8 cellular contexts compared by ENCODE assay signal in the genomic region with DNA sequence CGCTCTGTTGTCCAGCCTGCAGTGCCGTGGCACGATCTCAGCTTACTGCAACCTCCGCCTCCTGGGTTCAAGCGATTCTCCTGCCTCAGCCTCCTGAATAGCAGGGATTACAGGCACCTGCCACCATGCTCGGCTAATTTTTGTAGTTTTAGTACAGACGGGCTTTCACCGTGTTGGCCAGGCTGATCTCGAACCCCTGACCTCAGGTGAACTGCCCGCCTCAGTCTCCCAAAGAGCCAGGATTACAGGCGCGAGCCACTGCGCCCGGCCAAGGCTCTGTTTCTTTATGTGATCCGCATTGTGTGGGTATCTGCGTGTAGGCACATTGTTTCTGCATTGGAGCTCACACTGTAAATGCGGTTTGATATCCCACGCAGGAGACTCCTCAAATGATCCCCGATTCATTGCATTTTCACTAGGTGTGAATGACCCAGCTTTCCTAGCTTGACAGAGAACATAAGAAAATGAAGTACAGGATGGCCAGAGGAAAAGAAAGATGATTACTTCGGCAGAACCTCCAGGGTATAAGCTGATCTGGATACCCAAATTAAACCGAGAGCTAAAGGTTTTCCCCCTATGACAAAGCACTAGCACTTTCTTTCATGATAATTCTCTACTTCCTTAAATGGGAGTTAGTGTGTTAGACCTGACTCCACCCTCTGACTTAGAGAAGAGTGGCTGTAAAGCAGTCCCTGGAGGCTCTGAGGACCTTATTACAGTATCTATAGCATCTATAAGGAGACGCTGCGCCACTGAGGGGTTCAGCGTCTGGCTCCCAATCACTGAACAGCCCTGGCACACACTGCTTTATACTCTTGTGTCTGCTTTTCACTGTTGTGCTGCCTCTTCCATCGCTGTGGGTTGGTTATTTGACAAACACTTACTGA. TPM values are rescaled to one million over a fixed set of nuclear protein-coding genes. Genes with fewer than 3 reads are reported as not detected.
DNase-seq lines count a peak whose midpoint lies in the region; ATAC-seq and TF ChIP-seq lines count a peak whose summit lies in the region.

No MANE protein-coding gene starts in this region.

- H3K79me2 ChIP-seq in osteoblast (ENCODE audit: insufficient read depth, low read length), result peaks cover 85% of the 10 kb centered on the region

- intact Hi-C loops in aorta (cut with DNase I), result no loop called here

- peak overlapping the region; percentile 76 for H3K4me2 ChIP-seq in osteoblast (ENCODE audit: insufficient read depth, low read length)

- CTCF ChIA-PET in WTC11 (lab: Charles Lee), result interaction anchor here (0.9 to 4.2 kb wide), 7 partner anchors 18 to 236 kb away, joined by 3 to 18 read pairs (median 11); no protein-coding TSS in a partner anchor

- peaks cover 13% of the 10 kb centered on the region for H3K36me3 ChIP-seq in osteoblast (ENCODE audit: insufficient read depth, low read length)
- no peaks in the 10 kb centered on the region for H3K36me3 ChIP-seq in aorta (ENCODE audit: control insufficient read depth in 1 of 2, insufficient read depth in 2 of 2, low read length in 1 of 2)

- H3K36me3 Mint-ChIP-seq in WTC11, result peaks cover 9% of the 10 kb centered on the region; the same call in 1 of the 2 replicates

- peaks cover 4% of the 10 kb centered on the region for H3K9me3 Mint-ChIP-seq in WTC11

- no peak for TF ChIP-seq CTCF in choroid plexus epithelial cell (conservative IDR thresholded peaks at IDR 0.05; ENCODE audit: low read depth, low read length)
- TF ChIP-seq CTCF in osteoblast (IDR thresholded peaks at IDR 0.05; ENCODE audit: extremely low read depth, low read depth, low read length), result no peak
- TF ChIP-seq CTCF in WTC11 (IDR thresholded peaks at IDR 0.05), result no peak

- DNase-seq in activated CD4-positive, alpha-beta T cell treated with anti-CD3 and anti-CD28 coated beads for 48 hours, result peak; percentile 55
- no peak for DNase-seq in activated CD4-positive, alpha-beta T cell treated with anti-CD3 and anti-CD28 coated beads for 4 hours
- DNase-seq in NOMO-1 treated with dmso at 0.1 percent for 144 hours (lab: John Stamatoyannopoulos, UW; ENCODE audit: unreplicated experiment) (peak; percentile 72), choroid plexus epithelial cell (ENCODE audit: low read depth) (peak; percentile 44), osteoblast (ENCODE audit: insufficient read length, low spot score, missing footprints) (no peak), aorta (no peak), WTC11 (ENCODE audit: low spot score) (no peak)

- 89% methylated on average over 25 of the region's 25 CpGs for WGBS in aorta, 2 donors

- POLR2A ChIA-PET in WTC11 (lab: Charles Lee), result no interaction called here

- H2AFZ ChIP-seq in osteoblast (ENCODE audit: low read length), result no peak overlapping the region

- H3K27me3 ChIP-seq in osteoblast (ENCODE audit: insufficient read depth, low read length) (no peaks in the 10 kb centered on the region), aorta (ENCODE audit: control insufficient read depth in 1 of 2, insufficient read depth in 2 of 2, low read length in 1 of 2) (no peaks in the 10 kb centered on the region)

- H3K4me1 ChIP-seq in osteoblast (ENCODE audit: insufficient read depth, low read length) (peaks cover 50% of the 10 kb centered on the region), aorta (ENCODE audit: control insufficient read depth in 1 of 2, insufficient read depth in 2 of 2, low read length in 2 of 2) (peaks cover 0 to 2% of the 10 kb centered on the region in 2 donors)

- no peaks in the 10 kb centered on the region for H3K9me3 ChIP-seq in osteoblast (ENCODE audit: low read depth, low read length)
- no peaks in the 10 kb centered on the region for H3K9me3 ChIP-seq in aorta (ENCODE audit: control insufficient read depth, low read length)

- peaks cover 58% of the 10 kb centered on the region for H4K20me1 ChIP-seq in osteoblast (ENCODE audit: insufficient read depth, low read length)

- H3K4me3 Mint-ChIP-seq in WTC11, result no peak overlapping the region

- ATAC-seq in HG02763 (IDR thresholded peaks at IDR 0.05; ENCODE audit: unreplicated experiment) (peak; percentile 58), aorta (ENCODE audit: low FRiP score) (no peak), WTC11 (no peak)

- peak overlapping the region; percentile 94 for H3K27ac ChIP-seq in osteoblast (ENCODE audit: low read depth, low read length)
- H3K27ac ChIP-seq in aorta (ENCODE audit: low read depth in 1 of 2, low read length in 2 of 2), result no peak overlapping the region

- H3K4me1 Mint-ChIP-seq in WTC11, result peaks cover 63% of the 10 kb centered on the region

- no peak overlapping the region for H3K4me3 ChIP-seq in choroid plexus epithelial cell (ENCODE audit: low read depth, low read length)
- peak overlapping the region; percentile 54 for H3K4me3 ChIP-seq in osteoblast (ENCODE audit: insufficient read depth, low read length)
- no peak overlapping the region for H3K4me3 ChIP-seq in aorta (ENCODE audit: low read length in 2 of 2)

- H3K27ac Mint-ChIP-seq in WTC11, result no peak overlapping the region

- H3K27me3 Mint-ChIP-seq in WTC11 (ENCODE audit: low read depth), result no peaks in the 10 kb centered on the region; the same call in 1 of the 2 replicates

TF ChIP-seq in WTC11, 78 proteins besides CTCF, POLR2A, EP300 and RAD21 (continues in another document):
- TF ChIP-seq E2F5 (CRISPR knock-in tag; IDR thresholded peaks at IDR 0.05) (no peak), USF1 (CRISPR knock-in tag; IDR thresholded peaks at IDR 0.05) (no peak), AR (CRISPR knock-in tag; IDR thresholded peaks at IDR 0.05) (no peak)
- TF ChIP-seq, protein P1, sequence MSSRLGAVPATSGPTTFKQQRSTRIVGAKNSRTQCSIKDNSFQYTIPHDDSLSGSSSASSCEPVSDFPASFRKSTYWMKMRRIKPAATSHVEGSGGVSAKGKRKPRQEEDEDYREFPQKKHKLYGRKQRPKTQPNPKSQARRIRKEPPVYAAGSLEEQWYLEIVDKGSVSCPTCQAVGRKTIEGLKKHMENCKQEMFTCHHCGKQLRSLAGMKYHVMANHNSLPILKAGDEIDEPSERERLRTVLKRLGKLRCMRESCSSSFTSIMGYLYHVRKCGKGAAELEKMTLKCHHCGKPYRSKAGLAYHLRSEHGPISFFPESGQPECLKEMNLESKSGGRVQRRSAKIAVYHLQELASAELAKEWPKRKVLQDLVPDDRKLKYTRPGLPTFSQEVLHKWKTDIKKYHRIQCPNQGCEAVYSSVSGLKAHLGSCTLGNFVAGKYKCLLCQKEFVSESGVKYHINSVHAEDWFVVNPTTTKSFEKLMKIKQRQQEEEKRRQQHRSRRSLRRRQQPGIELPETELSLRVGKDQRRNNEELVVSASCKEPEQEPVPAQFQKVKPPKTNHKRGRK (CRISPR knock-in tag; IDR thresholded peaks at IDR 0.05; ENCODE audit: borderline replicate concordance), result no peak

RNA-seq across cellular contexts. Expression of gene COTL1, which starts 17.3 kb away (rescaled TPM):
- 145 and 170 TPM in 2 replicates for total RNA-seq in osteoblast
- total RNA-seq in aorta, result 10 to 100 TPM; 61.9 to 69.9 TPM
- 10 to 100 TPM; 22.8 to 58.1 TPM for polyA plus RNA-seq in aorta
- 102 to 122 TPM (median 122 TPM) in 3 replicates for total RNA-seq in WTC11 (2021)

RNA-seq across cellular contexts. Expression of gene KLHL36, which starts 47.7 kb away (rescaled TPM):
- total RNA-seq in osteoblast (67.5 and 69.1 TPM in 2 replicates), aorta (10 to 100 TPM; 48.0 to 60.0 TPM), WTC11 (2021) (55.7 to 56.1 TPM (median 55.8 TPM) in 3 replicates)
- 10 to 100 TPM; 10.1 to 25.6 TPM for polyA plus RNA-seq in aorta

Comparison
In these comparisons a context has a peak if more than half of its experiments do, and no peak if none do; other contexts are left out.
1. DNase-seq: peak in activated CD4-positive, alpha-beta T cell treated with anti-CD3 and anti-CD28 coated beads for 48 hours (single experiment), NOMO-1 treated with dmso at 0.1 percent for 144 hours (single experiment) and choroid plexus epithelial cell (single experiment); none in activated CD4-positive, alpha-beta T cell treated with anti-CD3 and anti-CD28 coated beads for 4 hours (0 of 2), osteoblast (single experiment), aorta (0 of 2) and WTC11 (single experiment).